Comparison of ENCODE assay signal across 17 cellular contexts in genomic region chr7:21504021-21504420, GRCh38. TPM values are rescaled to one million over a fixed set of nuclear protein-coding genes. Genes with fewer than 3 reads are reported as not detected.
A peak's percentile ranks its signal among the peaks of the same experiment; 100 is the strongest.
DNase-seq lines count a peak whose midpoint lies in the region; ATAC-seq lines count a peak whose summit lies in the region.
"Had no signal": no experiment of that assay in that cellular context is flagged by ENCODE, and none has a peak within 500 bp of the region (broad histone marks: within the 10 kb centered on the region; RNA-seq: fewer than 3 reads in every experiment).

No MANE protein-coding gene starts in this region.

- ATAC-seq in HG03571 (IDR thresholded peaks at IDR 0.05; ENCODE audit: unreplicated experiment) (no peak), left colon (no peak), right cardiac atrium (no peak), GM21528 (IDR thresholded peaks at IDR 0.05; ENCODE audit: low FRiP score, unreplicated experiment) (no peak)
- ATAC-seq: CD8-positive, alpha-beta T cell had no signal

- H3K27ac ChIP-seq in right cardiac atrium (ENCODE audit: low read length) = no peak overlapping the region
- H3K27ac ChIP-seq: esophagus squamous epithelium had no signal

- H3K27me3 ChIP-seq in right cardiac atrium (ENCODE audit: control insufficient read depth, insufficient read depth) = no peaks in the 10 kb centered on the region
- H3K27me3 ChIP-seq: esophagus squamous epithelium had no signal

- DNase-seq in DMS153 treated with DMSO at 0.1 percent for 48 hours (lab: John Stamatoyannopoulos, UW; ENCODE audit: unreplicated experiment) (peak; percentile 79), NCI-H1105 (lab: John Stamatoyannopoulos, UW) (peak; percentile 7), NCI-H774 (lab: John Stamatoyannopoulos, UW) (peak; percentile 59), left kidney (ENCODE audit: low read depth, low spot score) (peak; percentile 63), left colon (no peak), right cardiac atrium (no peak)
- DNase-seq: caudate nucleus; CD8-positive, alpha-beta T cell; esophagus squamous epithelium; NCI-H1436; NCI-H446; Right ventricle myocardium superior; stimulated activated CD4-positive, alpha-beta T cell treated with anti-CD3 and anti-CD28 coated beads, Interleukin-2, amount 100 ng/mL, for 48 hours had no signal

- intact Hi-C loops in left colon (cut with DNase I, micrococcal nuclease) (loop anchor here in 1 of 2 donors (10.0 kb wide), 1 partner anchor 249 kb away; no protein-coding TSS in a partner anchor), right cardiac atrium (cut with DNase I) (loop anchor here in 2 of 4 donors (10.0 kb wide), 1 partner anchor 249 kb away; no protein-coding TSS in a partner anchor)

- H3K4me1 ChIP-seq in right cardiac atrium (ENCODE audit: control insufficient read depth, insufficient read depth, low read length) = no peaks in the 10 kb centered on the region
- H3K4me1 ChIP-seq: esophagus squamous epithelium had no signal

- no peaks in the 10 kb centered on the region for H3K9me3 ChIP-seq in right cardiac atrium (ENCODE audit: control insufficient read depth, low read length)

- WGBS in right cardiac atrium = 87% methylated on average over 2 of the region's 2 CpGs

- no peak overlapping the region for H3K4me3 ChIP-seq in right cardiac atrium (ENCODE audit: low read length)
- H3K4me3 ChIP-seq: esophagus squamous epithelium had no signal

RNA-seq across cellular contexts. Expression of gene DNAH11, which starts 38.8 kb away (rescaled TPM):
- total RNA-seq in left colon (under 1 TPM; 0.15 to 0.73 TPM), right cardiac atrium (1 to 10 TPM; 3.7 to 6.4 (median 5.2) TPM)
- 0.86 TPM for polyA plus RNA-seq in right cardiac atrium
- total RNA-seq: activated CD8-positive, alpha-beta memory T cell treated with anti-CD3 and anti-CD28 coated beads for 36 hours; osteocyte had no signal

Comparison
In these comparisons a context has a peak if more than half of its experiments do, and no peak if none do; other contexts are left out.
1. DNase-seq: peak in DMS153 treated with DMSO at 0.1 percent for 48 hours (single experiment), NCI-H1105 (single experiment), NCI-H774 (single experiment) and left kidney (single experiment); none in left colon (0 of 2) and right cardiac atrium (0 of 3).